In the genomic region with DNA sequence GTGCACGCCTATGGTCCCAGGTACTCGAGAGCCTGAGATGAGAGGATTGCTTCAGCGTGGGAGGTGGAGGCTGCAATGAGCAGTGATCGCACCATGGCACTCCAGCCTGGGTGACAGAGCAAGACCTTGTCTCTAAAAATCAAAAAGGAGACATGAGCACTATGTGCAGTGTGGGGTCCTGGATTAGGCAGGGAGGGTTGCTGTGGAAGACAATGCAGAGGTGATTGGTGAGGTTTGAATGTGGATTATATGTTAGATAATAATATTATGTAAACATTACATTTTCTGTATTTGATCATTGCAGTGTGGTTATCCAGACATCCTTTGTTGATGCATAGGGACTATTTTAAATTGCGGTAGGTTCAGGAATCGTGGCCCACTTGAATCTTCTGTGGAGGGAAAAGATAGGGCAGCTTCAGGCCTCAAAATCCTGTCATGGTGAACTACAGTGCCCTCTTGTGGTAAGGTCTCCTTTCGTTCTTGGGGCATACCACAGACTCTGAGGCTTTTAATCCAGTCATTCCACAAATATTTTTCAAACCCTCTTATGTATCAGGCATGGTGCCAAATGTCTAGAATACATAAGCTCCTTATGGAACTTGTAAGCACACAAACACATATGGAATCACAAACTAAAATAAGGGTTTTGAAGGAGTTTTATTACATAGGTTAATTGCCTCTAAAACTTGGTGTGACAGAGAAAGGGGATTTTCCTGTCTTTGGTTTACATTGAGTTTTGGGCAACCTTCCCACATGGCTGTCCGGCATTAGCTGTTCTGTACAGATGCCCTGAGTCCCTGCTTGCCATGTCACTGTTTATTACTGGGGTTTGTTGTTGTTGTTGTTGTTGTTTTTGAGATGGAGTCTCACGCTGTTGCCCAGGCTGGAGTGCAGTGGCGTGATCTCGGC, we compare ENCODE assay signal across 1 cellular context.
TF ChIP-seq lines count a peak whose summit lies in the region.

No MANE protein-coding gene starts in this region.

TF ChIP-seq in Ishikawa, 13 proteins besides CTCF, POLR2A, EP300 and RAD21 (continued from another document):
- TF ChIP-seq, protein P1, sequence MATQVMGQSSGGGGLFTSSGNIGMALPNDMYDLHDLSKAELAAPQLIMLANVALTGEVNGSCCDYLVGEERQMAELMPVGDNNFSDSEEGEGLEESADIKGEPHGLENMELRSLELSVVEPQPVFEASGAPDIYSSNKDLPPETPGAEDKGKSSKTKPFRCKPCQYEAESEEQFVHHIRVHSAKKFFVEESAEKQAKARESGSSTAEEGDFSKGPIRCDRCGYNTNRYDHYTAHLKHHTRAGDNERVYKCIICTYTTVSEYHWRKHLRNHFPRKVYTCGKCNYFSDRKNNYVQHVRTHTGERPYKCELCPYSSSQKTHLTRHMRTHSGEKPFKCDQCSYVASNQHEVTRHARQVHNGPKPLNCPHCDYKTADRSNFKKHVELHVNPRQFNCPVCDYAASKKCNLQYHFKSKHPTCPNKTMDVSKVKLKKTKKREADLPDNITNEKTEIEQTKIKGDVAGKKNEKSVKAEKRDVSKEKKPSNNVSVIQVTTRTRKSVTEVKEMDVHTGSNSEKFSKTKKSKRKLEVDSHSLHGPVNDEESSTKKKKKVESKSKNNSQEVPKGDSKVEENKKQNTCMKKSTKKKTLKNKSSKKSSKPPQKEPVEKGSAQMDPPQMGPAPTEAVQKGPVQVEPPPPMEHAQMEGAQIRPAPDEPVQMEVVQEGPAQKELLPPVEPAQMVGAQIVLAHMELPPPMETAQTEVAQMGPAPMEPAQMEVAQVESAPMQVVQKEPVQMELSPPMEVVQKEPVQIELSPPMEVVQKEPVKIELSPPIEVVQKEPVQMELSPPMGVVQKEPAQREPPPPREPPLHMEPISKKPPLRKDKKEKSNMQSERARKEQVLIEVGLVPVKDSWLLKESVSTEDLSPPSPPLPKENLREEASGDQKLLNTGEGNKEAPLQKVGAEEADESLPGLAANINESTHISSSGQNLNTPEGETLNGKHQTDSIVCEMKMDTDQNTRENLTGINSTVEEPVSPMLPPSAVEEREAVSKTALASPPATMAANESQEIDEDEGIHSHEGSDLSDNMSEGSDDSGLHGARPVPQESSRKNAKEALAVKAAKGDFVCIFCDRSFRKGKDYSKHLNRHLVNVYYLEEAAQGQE (IDR thresholded peaks at IDR 0.05; ENCODE audit: low read depth), result no peak
